ENCODE assay signal across 8 cellular contexts in genomic region chr21:44846485-44847260, GRCh38.
A peak's percentile ranks its signal among the peaks of the same experiment; 100 is the strongest.
DNase-seq lines count a peak whose midpoint lies in the region; ATAC-seq, FAIRE-seq and TF ChIP-seq lines count a peak whose summit lies in the region.

No MANE protein-coding gene starts in this region.

- TF ChIP-seq CTCF in MM.1S (IDR thresholded peaks at IDR 0.05; ENCODE audit: low read length) (no peak), parathyroid adenoma (IDR thresholded peaks at IDR 0.05) (no peak), D721Med (IDR thresholded peaks at IDR 0.05; ENCODE audit: insufficient read depth, missing control alignments) (no peak)

- H3K4me1 ChIP-seq in MM.1S (ENCODE audit: low read length) (no peaks in the 10 kb centered on the region), parathyroid adenoma (no peaks in the 10 kb centered on the region)

- H3K9me3 ChIP-seq in MM.1S (replicated peaks; ENCODE audit: insufficient read depth, low read length) (no peaks in the 10 kb centered on the region), parathyroid adenoma (ENCODE audit: control insufficient read depth, low read length) (no peaks in the 10 kb centered on the region)

- no peaks in the 10 kb centered on the region for H3K9me2 ChIP-seq in MM.1S (replicated peaks; ENCODE audit: insufficient read depth, low read length)

- no peak for FAIRE-seq in D721Med (lab: Jason Lieb, UNC)

- H2AFZ ChIP-seq in MM.1S (ENCODE audit: low read length) (no peak overlapping the region), parathyroid adenoma (no peak overlapping the region)

- H3K79me2 ChIP-seq in MM.1S (ENCODE audit: low read length) (no peaks in the 10 kb centered on the region), parathyroid adenoma (no peaks in the 10 kb centered on the region)

- H3K27me3 ChIP-seq in MM.1S (replicated peaks; ENCODE audit: insufficient read depth, low read length), result peaks cover 52% of the 10 kb centered on the region
- H3K27me3 ChIP-seq in parathyroid adenoma (ENCODE audit: control insufficient read depth, insufficient read depth, low read length), result no peaks in the 10 kb centered on the region

- 0 out of 2 replicates have a peak overlapping the region, but pooled peaks have one; percentile 8 for H3K4me3 ChIP-seq in MM.1S (ENCODE audit: low read length)
- H3K4me3 ChIP-seq in parathyroid adenoma (ENCODE audit: low read depth, low read length), result no peak overlapping the region

- H4K20me1 ChIP-seq in MM.1S (ENCODE audit: insufficient read depth, low read length), result no peaks in the 10 kb centered on the region

- no peaks in the 10 kb centered on the region for H3F3A ChIP-seq in MM.1S (ENCODE audit: insufficient read depth, low read length)

- DNase-seq in CD1c-positive myeloid dendritic cell (ENCODE audit: extremely low spot score) (peak; percentile 90), MM.1S (no peak), germinal center (ENCODE audit: low spot score) (peak; percentile 27), D721Med (ENCODE audit: insufficient read length, low spot score) (no peak), NCI-H226 (no peak)
- peak; percentile 37 for DNase-seq in activated CD8-positive, alpha-beta memory T cell treated with anti-CD3 and anti-CD28 coated beads, Interleukin-2, amount 50 U/mL, for 4 hours

- no peak overlapping the region for H3K9ac ChIP-seq in MM.1S (ENCODE audit: low read length)
- H3K9ac ChIP-seq in parathyroid adenoma, result no peak overlapping the region

- H3K36me3 ChIP-seq in MM.1S (replicated peaks; ENCODE audit: insufficient read depth, low read length) (0 out of 2 replicates have a peak, but pooled peaks cover 10% of the 10 kb centered on the region), parathyroid adenoma (ENCODE audit: control insufficient read depth, insufficient read depth, low read length) (no peaks in the 10 kb centered on the region)

- H3K4me2 ChIP-seq in MM.1S (ENCODE audit: low read depth, low read length), result peak overlapping the region; percentile 52; the same call in 1 of the 2 replicates
- H3K4me2 ChIP-seq in parathyroid adenoma (ENCODE audit: low read length), result peak overlapping the region; percentile 50

- H3K27ac ChIP-seq in MM.1S (ENCODE audit: low read length) (no peak overlapping the region), parathyroid adenoma (no peak overlapping the region)

- ATAC-seq in HG03469 (IDR thresholded peaks at IDR 0.05; ENCODE audit: unreplicated experiment), result no peak

Comparison
In these comparisons a context has a peak if more than half of its experiments do, and no peak if none do; other contexts are left out.
1. DNase-seq: peak in CD1c-positive myeloid dendritic cell (single experiment), activated CD8-positive, alpha-beta memory T cell treated with anti-CD3 and anti-CD28 coated beads, Interleukin-2, amount 50 U/mL, for 4 hours (single experiment) and germinal center (single experiment); none in MM.1S (single experiment), D721Med (single experiment) and NCI-H226 (single experiment).